27 cellular contexts compared by ENCODE assay signal in genomic region chr7:157674027-157674714, GRCh38.
DNase-seq lines count a peak whose midpoint lies in the region; TF ChIP-seq lines count a peak whose summit lies in the region.
"Had no signal": no experiment of that assay in that cellular context is flagged by ENCODE, and none has a peak within 500 bp of the region (broad histone marks: within the 10 kb centered on the region; RNA-seq: fewer than 3 reads in every experiment).

No MANE protein-coding gene starts in this region.

- no peak overlapping the region for H3K4me3 ChIP-seq in foreskin fibroblast (ENCODE audit: low read depth in 1 of 2, low read length in 2 of 2)
- H3K4me3 ChIP-seq: colonic mucosa, GM23248, PC-9 had no signal

- DNase-seq in CD14-positive monocyte (ENCODE audit: low spot score) (peak; percentile 38), islet precursor cell (peak; percentile 32), foreskin fibroblast (no peak), EL (no peak)
- DNase-seq in stimulated activated CD8-positive, alpha-beta memory T cell treated with anti-CD3 and anti-CD28 coated beads, Interleukin-4, amount 100 ng/mL, for 48 hours, result peak; percentile 13
- DNase-seq in stimulated activated CD4-positive, alpha-beta T cell treated with anti-CD3 and anti-CD28 coated beads, Interleukin-4, amount 100 ng/mL, for 4 hours, result no peak
- DNase-seq: activated CD4-positive, alpha-beta memory T cell treated with anti-CD3 and anti-CD28 coated beads for 36 hours; aorta; C1 segment of cervical spinal cord; colonic mucosa; GF-D8; glutamatergic neuron; GM23248; left ventricle myocardium superior; NCI-H2107; NCI-H345; NCI-H69; occipital lobe; PC-9; stimulated activated naive CD8-positive, alpha-beta T cell treated with anti-CD3 and anti-CD28 coated beads, Interleukin-15, Interleukin-2, amounts not matched to agents 100 U/mL and 50 U/mL, for 24 hours; T-helper 17 cell had no signal

- H3K27ac Mint-ChIP-seq in CD14-positive monocyte, result no peak overlapping the region
- H3K27ac Mint-ChIP-seq: activated CD4-positive, alpha-beta memory T cell treated with anti-CD3 and anti-CD28 coated beads for 36 hours; activated naive CD8-positive, alpha-beta T cell; activated T-helper 17 cell treated with anti-CD3 and anti-CD28 coated beads, Interleukin-2, amount 50 U/mL, for 72 hours; IgD-negative memory B cell; mesothelial cell of epicardium; T-helper 17 cell had no signal

- 0 out of 2 replicates have a peak, but pooled peaks cover 18% of the 10 kb centered on the region for H3K36me3 ChIP-seq in KOPT-K1 (ENCODE audit: insufficient read depth, low read length)
- H3K36me3 ChIP-seq: colonic mucosa had no signal

- peak overlapping the region; percentile 3 for H3K27ac ChIP-seq in KOPT-K1 (ENCODE audit: low read depth, low read length, poor library complexity, severe bottlenecking)
- H3K27ac ChIP-seq: colonic mucosa, GM23248, PC-9 had no signal

- peaks cover 23 to 38% (median 35%) of the 10 kb centered on the region in 3 donors for H3K27me3 Mint-ChIP-seq in CD14-positive monocyte (ENCODE audit: low read depth in 3 of 3)

- no peak for TF ChIP-seq CTCF in CD14-positive monocyte (IDR thresholded peaks at IDR 0.05)
- TF ChIP-seq CTCF in foreskin fibroblast (IDR thresholded peaks at IDR 0.05; ENCODE audit: low read depth, low read length), result no peak

- peaks cover 0 to 1% (median 0%) of the 10 kb centered on the region in 7 donors for H3K9me3 Mint-ChIP-seq in CD14-positive monocyte
- H3K9me3 Mint-ChIP-seq: activated CD4-positive, alpha-beta memory T cell treated with anti-CD3 and anti-CD28 coated beads for 36 hours; activated T-helper 17 cell treated with anti-CD3 and anti-CD28 coated beads, Interleukin-2, amount 50 U/mL, for 72 hours; mesothelial cell of epicardium had no signal

- H3K36me3 Mint-ChIP-seq in CD14-positive monocyte, result no peaks in the 10 kb centered on the region
- H3K36me3 Mint-ChIP-seq: activated CD4-positive, alpha-beta memory T cell treated with anti-CD3 and anti-CD28 coated beads for 36 hours; activated naive CD8-positive, alpha-beta T cell; IgD-negative memory B cell; mesothelial cell of epicardium had no signal

- no peaks in the 10 kb centered on the region for H3K9me3 ChIP-seq in KOPT-K1 (ENCODE audit: insufficient read depth, low read length, poor library complexity, severe bottlenecking)
- H3K9me3 ChIP-seq: Caco-2, colonic mucosa had no signal

- intact Hi-C loops in CD14-positive monocyte (cut with micrococcal nuclease), result no loop called here

- H3K4me3 Mint-ChIP-seq in CD14-positive monocyte, result no peak overlapping the region
- H3K4me3 Mint-ChIP-seq: activated CD4-positive, alpha-beta memory T cell treated with anti-CD3 and anti-CD28 coated beads for 36 hours; activated naive CD8-positive, alpha-beta T cell; activated T-helper 17 cell treated with anti-CD3 and anti-CD28 coated beads, Interleukin-2, amount 50 U/mL, for 72 hours; mesothelial cell of epicardium; T-helper 17 cell had no signal

- H3K4me1 Mint-ChIP-seq in CD14-positive monocyte, result no peaks in the 10 kb centered on the region
- H3K4me1 Mint-ChIP-seq: activated T-helper 17 cell treated with anti-CD3 and anti-CD28 coated beads, Interleukin-2, amount 50 U/mL, for 72 hours; IgD-negative memory B cell had no signal

Comparison
In these comparisons a context has a peak if more than half of its experiments do, and no peak if none do; other contexts are left out.
1. DNase-seq: peak in CD14-positive monocyte (single experiment), islet precursor cell (single experiment) and stimulated activated CD8-positive, alpha-beta memory T cell treated with anti-CD3 and anti-CD28 coated beads, Interleukin-4, amount 100 ng/mL, for 48 hours (single experiment); none in foreskin fibroblast (0 of 2), stimulated activated CD4-positive, alpha-beta T cell treated with anti-CD3 and anti-CD28 coated beads, Interleukin-4, amount 100 ng/mL, for 4 hours (0 of 2) and EL (single experiment).